ENCODE assay signal across 8 cellular contexts in the genomic region with DNA sequence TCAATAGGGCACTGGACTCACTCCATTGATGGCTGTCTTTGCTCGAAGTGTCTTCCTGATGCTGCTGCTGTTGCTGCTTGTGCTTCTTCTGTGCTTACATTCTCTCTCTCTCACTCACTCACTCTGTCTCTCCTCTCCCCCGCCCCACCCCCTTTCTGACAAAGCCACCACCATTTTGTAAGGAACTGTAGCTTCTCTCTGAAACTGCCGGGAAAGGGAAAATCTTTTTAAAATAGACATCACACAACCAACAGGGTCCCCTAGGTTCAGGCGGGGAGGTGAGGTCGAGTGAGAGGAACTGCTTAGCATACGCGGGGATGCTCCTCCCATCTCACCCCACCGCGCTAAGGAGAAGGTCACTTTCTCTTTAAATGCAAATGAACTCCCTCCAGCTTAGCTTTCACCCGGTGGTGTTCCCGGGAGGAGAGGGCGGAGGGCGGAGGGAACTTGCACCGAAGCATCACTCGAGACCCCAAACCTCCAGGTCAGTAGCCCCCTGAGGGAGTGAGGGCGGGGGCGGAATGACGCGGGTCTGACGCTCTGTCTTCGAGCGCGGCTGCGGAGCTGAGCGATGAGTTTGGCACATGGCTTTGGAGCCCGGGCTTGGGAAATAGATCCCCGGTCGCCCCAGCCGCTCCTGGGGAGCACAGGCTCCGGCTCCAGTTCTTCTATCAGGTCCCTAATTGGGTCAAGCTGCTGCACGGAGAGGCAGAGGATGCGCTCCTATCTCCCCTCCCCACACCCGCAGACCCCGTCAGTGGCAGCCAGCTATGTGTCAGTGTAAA. TPM values are rescaled to one million over a fixed set of nuclear protein-coding genes. Genes with fewer than 3 reads are reported as not detected.
DNase-seq lines count a peak whose midpoint lies in the region; ATAC-seq and TF ChIP-seq lines count a peak whose summit lies in the region.

A gene (plus strand): TSS at position 370 of the 785 bp plus-strand sequence. CDS start 1,341 bp downstream, outside the sequence.

- H3K4me1 ChIP-seq in OCI-LY1 (ENCODE audit: insufficient read depth, low read length, severe bottlenecking) (peaks cover 33% of the 10 kb centered on the region), mucosa of descending colon (ENCODE audit: low read depth) (peaks cover 11% of the 10 kb centered on the region)

- peak within 1 kb of the TSS; percentile 87 for H3K4me2 ChIP-seq in OCI-LY1 (ENCODE audit: low read length)

- intact Hi-C loops in mucosa of descending colon (cut with DNase I, micrococcal nuclease), result no loop called here

- H3K36me3 ChIP-seq in OCI-LY1 (ENCODE audit: insufficient read depth, low read length) (peaks cover 28% of the 10 kb centered on the region), mucosa of descending colon (ENCODE audit: low read depth) (no peaks in the 10 kb centered on the region)

- no peaks in the 10 kb centered on the region for H3K9me2 ChIP-seq in OCI-LY1 (ENCODE audit: low read depth, low read length)

- no peaks in the 10 kb centered on the region for H3F3A ChIP-seq in OCI-LY1 (ENCODE audit: insufficient read depth, low read length)

- H3K27me3 Mint-ChIP-seq in activated T-cell treated with anti-CD3 and anti-CD28 coated beads, Interleukin-2, amount 50 U/mL, for 24 hours, result no peaks in the 10 kb centered on the region
- H3K27me3 Mint-ChIP-seq in stimulated activated memory B cell treated with anti-CD40 and anti-IgM and Interleukin-4, amounts not matched to agents 10 μg/mL and 1 μg/mL and 100 μg/mL, for 72 hours, result no peaks in the 10 kb centered on the region

- H3K36me3 Mint-ChIP-seq in activated T-cell treated with anti-CD3 and anti-CD28 coated beads, Interleukin-2, amount 50 U/mL, for 24 hours (ENCODE audit: low read depth), result peaks cover 45% of the 10 kb centered on the region
- H3K36me3 Mint-ChIP-seq in stimulated activated memory B cell treated with anti-CD40 and anti-IgM and Interleukin-4, amounts not matched to agents 10 μg/mL and 1 μg/mL and 100 μg/mL, for 72 hours, result peaks cover 46% of the 10 kb centered on the region

- peak within 1 kb of the TSS; percentile 77 for H3K9ac ChIP-seq in OCI-LY1 (ENCODE audit: low read length)

- H3K9me3 ChIP-seq in OCI-LY1 (ENCODE audit: low read length) (no peaks in the 10 kb centered on the region), mucosa of descending colon (no peaks in the 10 kb centered on the region)

- no peak within 1 kb of the TSS for H3K27ac ChIP-seq in HL-60 (replicated peaks)
- peak within 1 kb of the TSS; percentile 75 for H3K27ac ChIP-seq in OCI-LY1 (ENCODE audit: low read depth, low read length, poor library complexity, severe bottlenecking)

- H3K4me1 Mint-ChIP-seq in activated T-cell treated with anti-CD3 and anti-CD28 coated beads, Interleukin-2, amount 50 U/mL, for 24 hours (ENCODE audit: low read depth), result peaks cover 72% of the 10 kb centered on the region
- H3K4me1 Mint-ChIP-seq in stimulated activated memory B cell treated with anti-CD40 and anti-IgM and Interleukin-4, amounts not matched to agents 10 μg/mL and 1 μg/mL and 100 μg/mL, for 72 hours, result peaks cover 82% of the 10 kb centered on the region

- no peak for TF ChIP-seq CTCF in HL-60 (IDR thresholded peaks at IDR 0.05; ENCODE audit: insufficient read depth, low read length)
- TF ChIP-seq CTCF in OCI-LY1 (IDR thresholded peaks at IDR 0.05; ENCODE audit: low read length), result no peak
- TF ChIP-seq CTCF in mucosa of descending colon (IDR thresholded peaks at IDR 0.05), result no peak

- no peaks in the 10 kb centered on the region for H3K79me2 ChIP-seq in OCI-LY1 (ENCODE audit: insufficient read depth, low read length)

- H4K20me1 ChIP-seq in OCI-LY1 (ENCODE audit: insufficient read depth, low read length), result no peaks in the 10 kb centered on the region

- H3K27me3 ChIP-seq in HL-60 (ENCODE audit: insufficient read depth, poor library complexity, severe bottlenecking), result no peaks in the 10 kb centered on the region
- H3K27me3 ChIP-seq in OCI-LY1 (ENCODE audit: insufficient read depth, low read length), result no peaks in the 10 kb centered on the region

- no peak within 1 kb of the TSS; the same call in 1 of the 2 replicates for H2AFZ ChIP-seq in OCI-LY1 (ENCODE audit: low read length)

- no peaks in the 10 kb centered on the region for H3K9me3 Mint-ChIP-seq in activated T-cell treated with anti-CD3 and anti-CD28 coated beads, Interleukin-2, amount 50 U/mL, for 24 hours
- no peaks in the 10 kb centered on the region for H3K9me3 Mint-ChIP-seq in stimulated activated memory B cell treated with anti-CD40 and anti-IgM and Interleukin-4, amounts not matched to agents 10 μg/mL and 1 μg/mL and 100 μg/mL, for 72 hours

- peak within 1 kb of the TSS; percentile 42 for H3K4me3 ChIP-seq in HL-60 (replicated peaks; ENCODE audit: insufficient read depth, low read length)
- peak within 1 kb of the TSS; percentile 73 for H3K4me3 ChIP-seq in OCI-LY1 (ENCODE audit: low read depth, low read length, poor library complexity, severe bottlenecking)
- peak within 1 kb of the TSS; percentile 18 for H3K4me3 ChIP-seq in mucosa of descending colon

- peak; percentile 11 for TF ChIP-seq POLR2A in erythroblast (IDR thresholded peaks at IDR 0.05; ENCODE audit: low read length)

- H3K27ac Mint-ChIP-seq in activated T-cell treated with anti-CD3 and anti-CD28 coated beads, Interleukin-2, amount 50 U/mL, for 24 hours, result peak within 1 kb of the TSS; percentile 79
- H3K27ac Mint-ChIP-seq in stimulated activated memory B cell treated with anti-CD40 and anti-IgM and Interleukin-4, amounts not matched to agents 10 μg/mL and 1 μg/mL and 100 μg/mL, for 72 hours, result peak within 1 kb of the TSS; percentile 91

- ATAC-seq in mucosa of descending colon (peak; percentile 49), HG03460 (IDR thresholded peaks at IDR 0.05; ENCODE audit: unreplicated experiment) (no peak)
- ATAC-seq in stimulated activated memory B cell treated with anti-CD40 and anti-IgM and Interleukin-4, amounts not matched to agents 10 μg/mL and 1 μg/mL and 100 μg/mL, for 72 hours, result peak; percentile 71

- H3K4me3 Mint-ChIP-seq in activated T-cell treated with anti-CD3 and anti-CD28 coated beads, Interleukin-2, amount 50 U/mL, for 24 hours, result peak within 1 kb of the TSS; percentile 80
- H3K4me3 Mint-ChIP-seq in stimulated activated memory B cell treated with anti-CD40 and anti-IgM and Interleukin-4, amounts not matched to agents 10 μg/mL and 1 μg/mL and 100 μg/mL, for 72 hours, result peak within 1 kb of the TSS; percentile 92

- DNase-seq in D341Med (ENCODE audit: low spot score) (peak; percentile 76), HL-60 (ENCODE audit: low read depth in 1 of 2, low spot score in 1 of 2) (peak in 1 of 2 experiments; percentile 21), erythroblast (lab: John Stamatoyannopoulos, UW) (peak; percentile 64 to 67), mucosa of descending colon (peak; percentile 59 to 80 (median 68))
- DNase-seq in activated T-cell treated with anti-CD3 and anti-CD28 coated beads, Interleukin-2, amount 50 U/mL, for 24 hours, result peak; percentile 77

RNA-seq across cellular contexts. Expression of the gene that starts here (rescaled TPM):
- 1 to 10 TPM; 1.5 to 4.2 (median 3.2) TPM for total RNA-seq in mucosa of descending colon

Comparison
In these comparisons a context has a peak if more than half of its experiments do, and no peak if none do; other contexts are left out.
1. H3K4me3 ChIP-seq: peak in every context shown above with its lines; median percentile 73 in OCI-LY1; 42 in HL-60; 18 in mucosa of descending colon.